Comparison of ENCODE assay signal across 12 cellular contexts in the genomic region with DNA sequence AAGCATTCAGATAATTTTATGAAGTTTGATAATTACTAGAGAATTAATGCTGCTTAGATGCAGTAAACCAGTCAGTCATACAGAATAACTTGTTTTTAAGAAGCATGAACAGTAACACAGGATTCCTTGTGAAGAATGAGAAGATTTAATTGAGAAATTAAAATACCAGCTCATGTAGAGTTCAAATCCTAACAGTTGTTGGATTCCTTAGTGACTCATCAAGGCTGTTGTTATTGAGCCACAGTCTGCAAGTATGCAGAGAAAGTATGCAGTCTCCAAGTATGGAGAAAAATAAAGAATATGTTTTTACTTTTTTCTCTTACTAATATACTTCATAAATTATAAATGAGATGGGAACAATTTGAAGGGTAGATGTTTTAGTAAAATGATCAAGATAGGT. TPM values are rescaled to one million over a fixed set of nuclear protein-coding genes. Genes with fewer than 3 reads are reported as not detected.
A peak's percentile ranks its signal among the peaks of the same experiment; 100 is the strongest.
DNase-seq lines count a peak whose midpoint lies in the region; ATAC-seq, FAIRE-seq and TF ChIP-seq lines count a peak whose summit lies in the region.
"Had no signal": no experiment of that assay in that cellular context is flagged by ENCODE, and none has a peak within 500 bp of the region (broad histone marks: within the 10 kb centered on the region; RNA-seq: fewer than 3 reads in every experiment).

No MANE protein-coding gene starts in this region.

- CTCF ChIA-PET in AG04449 (lab: Yijun Ruan, JAX), result interaction anchor here (1.1 to 19.0 kb wide), 3 partner anchors 10 to 480 kb away, joined by 5 to 336 read pairs (median 16); no protein-coding TSS in a partner anchor

- no peaks in the 10 kb centered on the region for H3K36me3 ChIP-seq in HUES6 (ENCODE audit: control insufficient read depth, insufficient read depth, low read length)
- no peaks in the 10 kb centered on the region for H3K36me3 ChIP-seq in breast epithelium

- H3K27ac ChIP-seq in HUES6 (ENCODE audit: low read depth, low read length), result peak overlapping the region; percentile 21
- H3K27ac ChIP-seq in breast epithelium, result peak overlapping the region; percentile 56 to 64

- H3K36me3 Mint-ChIP-seq in activated T-cell treated with anti-CD3 and anti-CD28 coated beads, Interleukin-2, amount 50 U/mL, for 72 hours (ENCODE audit: insufficient read depth in 2 of 2), result peaks cover 0 to 2% of the 10 kb centered on the region in 2 donors

- no peaks in the 10 kb centered on the region for H3K9me3 Mint-ChIP-seq in activated T-cell treated with anti-CD3 and anti-CD28 coated beads, Interleukin-2, amount 50 U/mL, for 72 hours

- peak; percentile 77 for FAIRE-seq in islet of Langerhans (lab: Jason Lieb, UNC)

- POLR2A ChIA-PET in AG04449 (lab: Yijun Ruan, JAX), result interaction anchor here (1.0 kb wide), 1 partner anchor 33 kb away, joined by 3 read pairs; no protein-coding TSS in a partner anchor

- no peak for TF ChIP-seq POLR2A in breast epithelium (IDR thresholded peaks at IDR 0.05)

- no peak overlapping the region for H3K4me3 Mint-ChIP-seq in activated T-cell treated with anti-CD3 and anti-CD28 coated beads, Interleukin-2, amount 50 U/mL, for 72 hours
- H3K4me3 Mint-ChIP-seq: CD14-positive monocyte had no signal

- H3K27me3 Mint-ChIP-seq in activated T-cell treated with anti-CD3 and anti-CD28 coated beads, Interleukin-2, amount 50 U/mL, for 72 hours (ENCODE audit: low read depth), result no peaks in the 10 kb centered on the region

- peaks cover 6% of the 10 kb centered on the region for H3K9me3 ChIP-seq in HUES6 (ENCODE audit: control insufficient read depth, insufficient read depth, low read depth, low read length)
- no peaks in the 10 kb centered on the region for H3K9me3 ChIP-seq in breast epithelium

- H3K4me1 ChIP-seq in HUES6 (ENCODE audit: control insufficient read depth, insufficient read depth, low read length) (peaks cover 21% of the 10 kb centered on the region), breast epithelium (no peaks in the 10 kb centered on the region)

- H3K9ac ChIP-seq in HUES6 (ENCODE audit: low read length), result no peak overlapping the region

- peak; percentile 59 for DNase-seq in AG04449 (ENCODE audit: low read depth, low spot score)
- no peak for DNase-seq in breast epithelium (ENCODE audit: low spot score in 2 of 2)
- DNase-seq in GDM1 (lab: John Stamatoyannopoulos, UW), result no peak
- DNase-seq in GM19240 (ENCODE audit: insufficient read length, low spot score), result no peak
- DNase-seq in activated T-cell treated with anti-CD3 and anti-CD28 coated beads, Interleukin-2, amount 50 U/mL, for 72 hours, result no peak
- no peak for DNase-seq in activated gamma-delta T cell (lab: John Stamatoyannopoulos, UW)
- DNase-seq: NCI-H524 had no signal

- no peak overlapping the region for H3K27ac Mint-ChIP-seq in activated T-cell treated with anti-CD3 and anti-CD28 coated beads, Interleukin-2, amount 50 U/mL, for 72 hours
- H3K27ac Mint-ChIP-seq: CD14-positive monocyte had no signal

- intact Hi-C loops in breast epithelium (cut with DNase I; ENCODE audit: low total_unique reads), result no loop called here

- H3K4me3 ChIP-seq in AG04449 (ENCODE audit: low read depth, low read length) (no peak overlapping the region), HUES6 (ENCODE audit: low read depth, low read length) (no peak overlapping the region), breast epithelium (no peak overlapping the region)

- no peaks in the 10 kb centered on the region for H3K4me1 Mint-ChIP-seq in activated T-cell treated with anti-CD3 and anti-CD28 coated beads, Interleukin-2, amount 50 U/mL, for 72 hours (ENCODE audit: low read depth)
- H3K4me1 Mint-ChIP-seq: CD14-positive monocyte had no signal

- H3K27me3 ChIP-seq in HUES6 (ENCODE audit: control insufficient read depth, insufficient read depth, low read length), result no peaks in the 10 kb centered on the region
- no peaks in the 10 kb centered on the region for H3K27me3 ChIP-seq in breast epithelium

- TF ChIP-seq CTCF in AG04449 (IDR thresholded peaks at IDR 0.05; ENCODE audit: insufficient read depth, low read length, missing control alignments) (no peak), breast epithelium (IDR thresholded peaks at IDR 0.05) (no peak)

- ATAC-seq in activated T-cell treated with anti-CD3 and anti-CD28 coated beads, Interleukin-2, amount 50 U/mL, for 72 hours (replicated peaks in 1 of 2), result no peak

RNA-seq across cellular contexts. Expression of gene CYP26C1, which starts 30.2 kb away (rescaled TPM):
- total RNA-seq in breast epithelium, result under 1 TPM in 2 of 3 donors, not detected in 1; 0.15 to 0.16 TPM
- total RNA-seq in activated T-cell treated with anti-CD3 and anti-CD28 coated beads, Interleukin-2, amount 50 U/mL, for 72 hours, result under 1 TPM in 1 of 2 donors, not detected in 1; 0.05 TPM
- total RNA-seq: mononuclear cell; T-helper 1 cell treated with Interleukin-12 subunit alpha and Interleukin-12 subunit beta and Interleukin-4 antibody, amounts not matched to agents 30 ng/mL and 1 ng/mL, for 36 hours had no signal

RNA-seq across cellular contexts. Expression of gene CYP26A1, which starts 43.3 kb away (rescaled TPM):
- 1 to 10 TPM in 1 of 3 donors, under 1 TPM in 1, not detected in 1; 0.33 to 2.3 TPM for total RNA-seq in breast epithelium
- total RNA-seq in activated T-cell treated with anti-CD3 and anti-CD28 coated beads, Interleukin-2, amount 50 U/mL, for 72 hours, result not detected
- total RNA-seq: mononuclear cell; T-helper 1 cell treated with Interleukin-12 subunit alpha and Interleukin-12 subunit beta and Interleukin-4 antibody, amounts not matched to agents 30 ng/mL and 1 ng/mL, for 36 hours had no signal
